Comparison of ENCODE assay signal across 10 cellular contexts in the genomic region with DNA sequence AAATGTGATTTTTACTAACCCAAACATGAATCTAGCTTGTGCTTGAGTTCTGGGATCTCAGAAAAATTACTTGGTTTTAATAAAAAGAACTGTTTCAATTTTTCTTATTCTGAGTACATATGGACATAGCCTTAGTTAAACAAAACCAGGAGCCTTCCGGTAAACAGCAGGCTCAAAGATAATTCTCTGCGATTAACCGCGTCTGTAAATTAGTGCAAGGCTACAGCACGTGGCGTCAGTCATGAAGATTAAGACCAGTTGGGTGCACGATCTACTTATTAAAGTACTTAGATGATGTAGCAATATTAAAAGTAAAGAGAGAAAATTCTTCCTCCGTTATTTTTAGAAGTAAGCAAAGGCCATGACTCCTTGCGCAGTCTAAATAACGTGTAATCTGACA. TPM values are rescaled to one million over a fixed set of nuclear protein-coding genes. Genes with fewer than 3 reads are reported as not detected.
DNase-seq lines count a peak whose midpoint lies in the region; ATAC-seq and TF ChIP-seq lines count a peak whose summit lies in the region.
"Had no signal": no experiment of that assay in that cellular context is flagged by ENCODE, and none has a peak within 500 bp of the region (broad histone marks: within the 10 kb centered on the region; RNA-seq: fewer than 3 reads in every experiment).

No MANE protein-coding gene starts in this region.

- peaks cover 36% of the 10 kb centered on the region for H3K27me3 Mint-ChIP-seq in activated naive CD8-positive, alpha-beta T cell
- peaks cover 36% of the 10 kb centered on the region for H3K27me3 Mint-ChIP-seq in activated naive CD8-positive, alpha-beta T cell treated with anti-CD3 and anti-CD28 coated beads, Interleukin-2, amount 50 U/mL, for 24 hours
- peaks cover 70% of the 10 kb centered on the region for H3K27me3 Mint-ChIP-seq in mesothelial cell of epicardium (ENCODE audit: low read depth)

- H3K4me1 Mint-ChIP-seq in activated naive CD8-positive, alpha-beta T cell (ENCODE audit: low read depth), result peaks cover 14% of the 10 kb centered on the region
- peaks cover 7% of the 10 kb centered on the region for H3K4me1 Mint-ChIP-seq in activated naive CD8-positive, alpha-beta T cell treated with anti-CD3 and anti-CD28 coated beads, Interleukin-2, amount 50 U/mL, for 24 hours
- peaks cover 23% of the 10 kb centered on the region for H3K4me1 Mint-ChIP-seq in mesothelial cell of epicardium

- H3K27ac ChIP-seq in duodenal mucosa (ENCODE audit: low read depth, low read length) (no peak overlapping the region), upper lobe of right lung (peak overlapping the region; percentile 80)

- H3K4me1 ChIP-seq in duodenal mucosa (ENCODE audit: control insufficient read depth in 1 of 2, insufficient read depth in 2 of 2, low read length in 2 of 2) (no peaks in the 10 kb centered on the region), upper lobe of right lung (peaks cover 3% of the 10 kb centered on the region)

- H3K4me3 Mint-ChIP-seq in activated naive CD8-positive, alpha-beta T cell, result peak overlapping the region; percentile 56
- H3K4me3 Mint-ChIP-seq in activated naive CD8-positive, alpha-beta T cell treated with anti-CD3 and anti-CD28 coated beads, Interleukin-2, amount 50 U/mL, for 24 hours, result no peak overlapping the region
- peak overlapping the region; percentile 45 for H3K4me3 Mint-ChIP-seq in mesothelial cell of epicardium

- TF ChIP-seq CTCF in mesothelial cell of epicardium (IDR thresholded peaks at IDR 0.05; ENCODE audit: unreplicated experiment) (no peak), upper lobe of right lung (IDR thresholded peaks at IDR 0.05) (no peak)

- H3K4me3 ChIP-seq in duodenal mucosa (ENCODE audit: low read depth in 1 of 2, low read length in 2 of 2), result peak overlapping the region; percentile 49 to 52
- H3K4me3 ChIP-seq in upper lobe of right lung, result peak overlapping the region; percentile 63

- H3K27me3 ChIP-seq in duodenal mucosa (ENCODE audit: control insufficient read depth in 1 of 2, insufficient read depth in 2 of 2, low read length in 2 of 2) (peaks cover 3 to 5% of the 10 kb centered on the region in 2 donors), upper lobe of right lung (peaks cover 4% of the 10 kb centered on the region)

- no peaks in the 10 kb centered on the region for H3K9me3 ChIP-seq in duodenal mucosa (ENCODE audit: control insufficient read depth in 1 of 2, low read length in 2 of 2)
- no peaks in the 10 kb centered on the region for H3K9me3 ChIP-seq in upper lobe of right lung

- intact Hi-C loops in upper lobe of right lung (cut with DNase I), result no loop called here

- H3K27ac Mint-ChIP-seq in activated naive CD8-positive, alpha-beta T cell, result no peak overlapping the region
- H3K27ac Mint-ChIP-seq in activated naive CD8-positive, alpha-beta T cell treated with anti-CD3 and anti-CD28 coated beads, Interleukin-2, amount 50 U/mL, for 24 hours, result no peak overlapping the region
- H3K27ac Mint-ChIP-seq in mesothelial cell of epicardium, result no peak overlapping the region
- H3K27ac Mint-ChIP-seq: stimulated activated naive CD8-positive, alpha-beta T cell treated with anti-CD3 and anti-CD28 coated beads, Interleukin-15, Interleukin-2, amounts not matched to agents 100 ng/mL and 50 ng/mL, for 24 hours had no signal

- no peaks in the 10 kb centered on the region for H3K9me3 Mint-ChIP-seq in activated naive CD8-positive, alpha-beta T cell (ENCODE audit: low read depth)
- H3K9me3 Mint-ChIP-seq in activated naive CD8-positive, alpha-beta T cell treated with anti-CD3 and anti-CD28 coated beads, Interleukin-2, amount 50 U/mL, for 24 hours, result no peaks in the 10 kb centered on the region
- H3K9me3 Mint-ChIP-seq in mesothelial cell of epicardium, result no peaks in the 10 kb centered on the region
- H3K9me3 Mint-ChIP-seq: stimulated activated naive CD8-positive, alpha-beta T cell treated with anti-CD3 and anti-CD28 coated beads, Interleukin-15, Interleukin-2, amounts not matched to agents 100 ng/mL and 50 ng/mL, for 24 hours had no signal

- no peak for ATAC-seq in activated naive CD8-positive, alpha-beta T cell treated with anti-CD3 and anti-CD28 coated beads, Interleukin-2, amount 50 U/mL, for 24 hours
- ATAC-seq in upper lobe of right lung (no peak), GM18868 (IDR thresholded peaks at IDR 0.05; ENCODE audit: unreplicated experiment) (no peak)

- H3K36me3 ChIP-seq in duodenal mucosa (ENCODE audit: control insufficient read depth in 1 of 2, insufficient read depth in 2 of 2, low read length in 2 of 2) (no peaks in the 10 kb centered on the region), upper lobe of right lung (no peaks in the 10 kb centered on the region)

- no peak overlapping the region for H3K9ac ChIP-seq in duodenal mucosa (ENCODE audit: low read depth in 1 of 2, low read length in 2 of 2)

- DNase-seq in activated naive CD8-positive, alpha-beta T cell treated with anti-CD3 and anti-CD28 coated beads, Interleukin-2, amount 50 U/mL, for 24 hours, result no peak
- DNase-seq in mesothelial cell of epicardium (ENCODE audit: low spot score in 2 of 2, unreplicated experiment in 2 of 2) (no peak), upper lobe of right lung (no peak), 8988T (no peak), HuH-7 (ENCODE audit: low spot score) (no peak)
- DNase-seq: activated naive CD4-positive, alpha-beta T cell had no signal

- H3K36me3 Mint-ChIP-seq in activated naive CD8-positive, alpha-beta T cell, result no peaks in the 10 kb centered on the region
- no peaks in the 10 kb centered on the region for H3K36me3 Mint-ChIP-seq in activated naive CD8-positive, alpha-beta T cell treated with anti-CD3 and anti-CD28 coated beads, Interleukin-2, amount 50 U/mL, for 24 hours (ENCODE audit: low read depth)
- no peaks in the 10 kb centered on the region for H3K36me3 Mint-ChIP-seq in mesothelial cell of epicardium

RNA-seq across cellular contexts. Expression of a gene that starts 0.7 kb away (rescaled TPM):
- 2.9 to 3.9 TPM (median 3.6 TPM) in 3 replicates for total RNA-seq in mesothelial cell of epicardium
- 20.9 TPM for total RNA-seq in upper lobe of right lung
